9 cellular contexts compared by ENCODE assay signal in the genomic region with DNA sequence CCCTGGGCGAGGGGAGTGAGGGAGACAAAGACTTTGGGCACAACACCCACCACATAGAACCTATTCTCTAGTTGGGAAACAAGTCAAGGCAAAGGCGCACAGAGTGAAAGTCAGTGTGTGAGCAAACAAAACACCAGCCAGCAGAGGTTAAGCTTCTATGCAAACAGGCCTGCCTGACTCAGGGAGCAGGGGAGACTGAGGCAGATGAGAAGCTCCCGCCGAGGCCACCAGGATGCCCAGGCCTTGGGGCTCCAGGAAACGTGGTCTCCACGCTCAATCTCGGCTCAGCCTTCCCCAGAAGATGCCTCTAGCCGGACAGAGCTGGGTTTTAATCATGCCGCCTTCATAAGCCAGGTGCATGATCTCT.
DNase-seq lines count a peak whose midpoint lies in the region; ATAC-seq and TF ChIP-seq lines count a peak whose summit lies in the region.
"Had no signal": no experiment of that assay in that cellular context is flagged by ENCODE, and none has a peak within 500 bp of the region (broad histone marks: within the 10 kb centered on the region; RNA-seq: fewer than 3 reads in every experiment).

No MANE protein-coding gene starts in this region.

- H3K9me2 ChIP-seq in Karpas-422 (replicated peaks; ENCODE audit: insufficient read depth, low read length), result no peaks in the 10 kb centered on the region

- H3K9me3 Mint-ChIP-seq in MCF 10A (ENCODE audit: unreplicated experiment), result no peaks in the 10 kb centered on the region

- ATAC-seq in GM19328 (IDR thresholded peaks at IDR 0.05; ENCODE audit: unreplicated experiment), result no peak

- H4K20me1 ChIP-seq in Karpas-422 (ENCODE audit: insufficient read depth, low read depth, low read length), result no peaks in the 10 kb centered on the region

- no peaks in the 10 kb centered on the region for H3K27me3 ChIP-seq in breast epithelium
- no peaks in the 10 kb centered on the region for H3K27me3 ChIP-seq in Karpas-422 (ENCODE audit: low read length)

- no peak for TF ChIP-seq POLR2A in breast epithelium (IDR thresholded peaks at IDR 0.05)

- no peaks in the 10 kb centered on the region for H3K79me2 ChIP-seq in Karpas-422 (ENCODE audit: low read length)

- DNase-seq in MCF 10A (ENCODE audit: unreplicated experiment) (no peak), breast epithelium (ENCODE audit: low spot score in 2 of 2) (no peak), Karpas-422 (no peak), epithelial cell of proximal tubule (ENCODE audit: low read depth) (no peak), NCI-H526 (lab: John Stamatoyannopoulos, UW) (no peak), NCI-H146 (lab: John Stamatoyannopoulos, UW) (no peak), D341Med (ENCODE audit: low spot score) (no peak)

- CTCF ChIA-PET in MCF 10A (lab: Yijun Ruan, JAX), result interaction anchor here (0.6 to 9.1 kb wide), 50 partner anchors 8 to 1388 kb away, joined by 3 to 193 read pairs (median 5); no protein-coding TSS in a partner anchor

- peak overlapping the region; percentile 33 for H3K4me3 Mint-ChIP-seq in MCF 10A (ENCODE audit: unreplicated experiment)

- H3K4me1 Mint-ChIP-seq in MCF 10A (ENCODE audit: insufficient read depth, unreplicated experiment), result no peaks in the 10 kb centered on the region

- peak overlapping the region in 1 of 3 donors; percentile 62 for H3K4me3 ChIP-seq in breast epithelium
- no peak overlapping the region; the same call in 1 of the 2 replicates for H3K4me3 ChIP-seq in Karpas-422 (ENCODE audit: low read length)
- H3K4me3 ChIP-seq in epithelial cell of proximal tubule (ENCODE audit: low read depth, low read length), result peak overlapping the region; percentile 53

- H3K4me1 ChIP-seq in breast epithelium (no peaks in the 10 kb centered on the region), Karpas-422 (ENCODE audit: low read length) (peaks cover 25% of the 10 kb centered on the region)
- H3K4me1 ChIP-seq: psoas muscle had no signal

- TF ChIP-seq CTCF in MCF 10A (IDR thresholded peaks at IDR 0.05; ENCODE audit: unreplicated experiment), result no peak
- TF ChIP-seq CTCF in breast epithelium (IDR thresholded peaks at IDR 0.05), result no peak
- TF ChIP-seq CTCF in epithelial cell of proximal tubule (conservative IDR thresholded peaks at IDR 0.05; ENCODE audit: low read depth, low read length), result no peak

- POLR2A ChIA-PET in MCF 10A (lab: Yijun Ruan, JAX), result interaction anchor here (0.7 to 1.8 kb wide), 5 partner anchors 10 to 547 kb away, joined by 3 to 9 read pairs (median 5); no protein-coding TSS in a partner anchor

- peaks cover 8% of the 10 kb centered on the region for H3K36me3 Mint-ChIP-seq in MCF 10A (ENCODE audit: insufficient read depth, unreplicated experiment)

- H3K9me3 ChIP-seq in breast epithelium (no peaks in the 10 kb centered on the region), Karpas-422 (ENCODE audit: low read length) (no peaks in the 10 kb centered on the region)
- H3K9me3 ChIP-seq: psoas muscle had no signal

- intact Hi-C loops in MCF 10A (cut with micrococcal nuclease), result loop anchor here (1.0 to 10.0 kb wide), 5 partner anchors 69 to 546 kb away; no protein-coding TSS in a partner anchor
- intact Hi-C loops in breast epithelium (cut with DNase I; ENCODE audit: low total_unique reads), result loop anchor here (5.0 kb wide), 1 partner anchor 309 kb away; no protein-coding TSS in a partner anchor

- H3K27ac ChIP-seq in breast epithelium, result no peak overlapping the region
- H3K27ac ChIP-seq in Karpas-422 (ENCODE audit: low read length), result no peak overlapping the region
- H3K27ac ChIP-seq: psoas muscle had no signal

- no peaks in the 10 kb centered on the region for H3K27me3 Mint-ChIP-seq in MCF 10A (ENCODE audit: insufficient read depth, unreplicated experiment)

- no TSS peak for BruUV-seq in MCF 10A (replicated peaks; lab: Mats Ljungman, UMichigan)

- H3K9ac ChIP-seq in Karpas-422 (ENCODE audit: low read length), result peak overlapping the region; percentile 64; the same call in 1 of the 2 replicates

- no peak overlapping the region for H3K27ac Mint-ChIP-seq in MCF 10A (ENCODE audit: low read depth, unreplicated experiment)

- peak overlapping the region; percentile 9; the same call in 1 of the 2 replicates for H2AFZ ChIP-seq in Karpas-422 (ENCODE audit: low read length)

- H3K4me2 ChIP-seq in Karpas-422 (ENCODE audit: low read depth, low read length, poor library complexity, severe bottlenecking), result peak overlapping the region; percentile 81

- H3K36me3 ChIP-seq in breast epithelium, result no peaks in the 10 kb centered on the region
- no peaks in the 10 kb centered on the region for H3K36me3 ChIP-seq in Karpas-422 (ENCODE audit: insufficient read depth, low read length)
